In the genomic region with DNA sequence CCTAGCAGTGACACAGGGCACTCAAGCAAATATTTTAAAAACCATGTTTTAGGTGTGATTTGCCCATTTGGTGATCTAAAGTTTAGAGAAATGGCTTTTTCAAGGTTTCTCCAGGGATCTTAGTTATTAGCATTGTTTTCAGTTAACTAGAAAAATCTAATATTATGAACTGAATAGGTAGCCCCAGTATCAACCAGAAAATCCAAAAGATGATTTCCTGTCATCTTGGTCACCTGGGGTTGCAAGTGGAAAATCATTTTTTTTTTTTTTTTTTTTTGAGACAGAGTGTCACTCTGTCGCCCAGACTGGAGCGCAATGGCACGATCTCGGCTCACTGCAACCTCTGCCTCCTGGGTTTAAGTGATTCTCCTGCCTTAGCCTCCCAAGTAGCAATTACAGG, we compare ENCODE assay signal across 9 cellular contexts.
"Had no signal": no experiment of that assay in that cellular context is flagged by ENCODE, and none has a peak within 500 bp of the region (broad histone marks: within the 10 kb centered on the region; RNA-seq: fewer than 3 reads in every experiment).

No MANE protein-coding gene starts in this region.

- H3K4me3 ChIP-seq: GM23248 had no signal

- FAIRE-seq: H1, H54, HTR-8/SVneo had no signal

- DNase-seq: GM23248, H9, HCEC 1CT, HFFc6, KBM-7 had no signal

- H3K27ac ChIP-seq: GM23248, KMS-11 had no signal

- H3K9ac ChIP-seq: GM23248, KMS-11 had no signal

- H2AFZ ChIP-seq: GM23248 had no signal

- H3K4me2 ChIP-seq: KMS-11 had no signal
